Comparison of ENCODE assay signal across 8 cellular contexts in genomic region chr14:104130974-104131651, GRCh38. TPM values are rescaled to one million over a fixed set of nuclear protein-coding genes. Genes with fewer than 3 reads are reported as not detected.
DNase-seq lines count a peak whose midpoint lies in the region; ATAC-seq and TF ChIP-seq lines count a peak whose summit lies in the region.
"Had no signal": no experiment of that assay in that cellular context is flagged by ENCODE, and none has a peak within 500 bp of the region (broad histone marks: within the 10 kb centered on the region; RNA-seq: fewer than 3 reads in every experiment).

No MANE protein-coding gene starts in this region.

- ATAC-seq in GM21825 (IDR thresholded peaks at IDR 0.05; ENCODE audit: unreplicated experiment), result no peak

- TF ChIP-seq CTCF in LNCAP (IDR thresholded peaks at IDR 0.05) (peak; percentile 75), fibroblast of mammary gland (conservative IDR thresholded peaks at IDR 0.05; ENCODE audit: control insufficient read depth, insufficient read depth, low read depth, low read length) (peak; percentile 48), parathyroid adenoma (IDR thresholded peaks at IDR 0.05) (peak; percentile 88)

- DNase-seq in GDM1 (lab: John Stamatoyannopoulos, UW), result peak; percentile 49
- peak; percentile 50 to 60 for DNase-seq in SHP77 (lab: John Stamatoyannopoulos, UW)
- DNase-seq in fibroblast of mammary gland (ENCODE audit: low read depth), result peak; percentile 34
- DNase-seq in occipital lobe (lab: John Stamatoyannopoulos, UW), result no peak

- H3K27ac ChIP-seq in parathyroid adenoma, result no peak overlapping the region

- H2AFZ ChIP-seq in parathyroid adenoma, result no peak overlapping the region

- no peak overlapping the region for H3K9ac ChIP-seq in parathyroid adenoma

- peaks cover 4% of the 10 kb centered on the region for H3K27me3 ChIP-seq in parathyroid adenoma (ENCODE audit: control insufficient read depth, insufficient read depth, low read length)

- no peaks in the 10 kb centered on the region for H3K79me2 ChIP-seq in parathyroid adenoma

- no peak overlapping the region for H3K4me2 ChIP-seq in parathyroid adenoma (ENCODE audit: low read length)

- no peak overlapping the region for H3K4me3 ChIP-seq in fibroblast of mammary gland (ENCODE audit: control insufficient read depth, low read depth, low read length)
- no peak overlapping the region for H3K4me3 ChIP-seq in parathyroid adenoma (ENCODE audit: low read depth, low read length)

- H3K9me3 ChIP-seq in parathyroid adenoma (ENCODE audit: control insufficient read depth, low read length), result no peaks in the 10 kb centered on the region

- no peaks in the 10 kb centered on the region for H3K4me1 ChIP-seq in parathyroid adenoma

- no peaks in the 10 kb centered on the region for H3K36me3 ChIP-seq in parathyroid adenoma (ENCODE audit: control insufficient read depth, insufficient read depth, low read length)

RNA-seq across cellular contexts. Expression of gene KIF26A, which starts 7.3 kb away (rescaled TPM):
- total RNA-seq in occipital lobe, result 13.1 TPM

RNA-seq across cellular contexts. Expression of gene ASPG, which starts 45.6 kb away (rescaled TPM):
- total RNA-seq in occipital lobe, result 0.94 TPM
- total RNA-seq: T-helper 1 cell treated with Interleukin-12 subunit alpha and Interleukin-12 subunit beta and Interleukin-4 antibody, amounts not matched to agents 30 ng/mL and 1 ng/mL, for 36 hours had no signal
